8 cellular contexts compared by ENCODE assay signal in the genomic region with DNA sequence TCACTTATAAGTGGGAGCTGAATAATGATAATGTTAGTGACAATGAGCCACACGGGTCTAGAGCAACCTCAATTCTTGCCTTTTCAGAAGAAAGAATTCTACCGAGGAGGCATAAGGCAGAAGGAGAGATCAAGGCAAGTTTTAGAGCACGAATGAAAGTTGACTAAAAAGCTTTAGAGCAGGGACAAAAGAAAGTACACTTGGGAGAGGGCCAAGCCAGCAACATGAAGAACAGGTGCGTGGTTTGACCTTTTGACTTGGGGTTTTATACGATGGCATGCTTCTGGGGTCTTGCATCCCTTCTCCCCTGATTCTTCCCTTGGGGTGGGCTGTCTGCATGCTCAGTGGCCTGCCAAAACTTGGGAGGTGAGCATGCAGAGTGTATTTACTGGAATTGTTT.
"Had no signal": no experiment of that assay in that cellular context is flagged by ENCODE, and none has a peak within 500 bp of the region (broad histone marks: within the 10 kb centered on the region; RNA-seq: fewer than 3 reads in every experiment).

No MANE protein-coding gene starts in this region.

- H2AFZ ChIP-seq: GM23338 had no signal

- H3K4me2 ChIP-seq: GM23338 had no signal

- H3K9me3 ChIP-seq: HAP-1 had no signal

- H3K36me3 ChIP-seq: HAP-1 had no signal

- ATAC-seq: GM23338, HCT116, HepG2 had no signal

- H3K27ac ChIP-seq: HL-60 had no signal

- FAIRE-seq: H1, HepG2 had no signal

- H3K4me3 ChIP-seq: GM23338, HAP-1 had no signal

- DNase-seq: H7, HFFc6 had no signal
